In the genomic region with DNA sequence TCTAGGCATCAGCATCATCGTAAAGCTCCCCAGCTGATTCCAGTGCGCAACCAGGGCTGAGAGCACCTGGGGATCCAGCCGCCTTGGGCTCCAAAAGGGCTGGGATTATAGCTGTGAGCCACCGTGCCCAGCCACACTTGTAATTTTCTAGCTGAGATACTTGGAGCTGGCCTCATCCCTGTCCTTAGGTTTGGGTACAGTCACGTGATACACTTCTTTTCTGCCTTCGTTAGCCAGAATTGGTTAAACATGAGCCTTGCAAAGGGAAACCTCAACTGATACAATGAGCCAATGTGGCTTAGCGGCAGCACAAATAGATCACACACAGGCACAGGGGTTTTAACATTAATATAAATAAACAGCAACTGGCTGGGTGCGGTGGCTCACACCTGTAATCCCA, we compare ENCODE assay signal across 37 cellular contexts.
"Had no signal": no experiment of that assay in that cellular context is flagged by ENCODE, and none has a peak within 500 bp of the region (broad histone marks: within the 10 kb centered on the region; RNA-seq: fewer than 3 reads in every experiment).

No MANE protein-coding gene starts in this region.

- H3K27ac Mint-ChIP-seq: activated B cell treated with CpG ODN at 0.5 μM for 24 hours; activated CD4-positive, alpha-beta memory T cell treated with anti-CD3 and anti-CD28 coated beads for 36 hours; activated CD4-positive, alpha-beta T cell treated with anti-CD3 and anti-CD28 coated beads, Interleukin-2, amount 10 ng/mL, durations not matched to agents 24 days and 14 days; activated CD8-positive, alpha-beta T cell treated with anti-CD3 and anti-CD28 coated beads for 36 hours; activated naive CD4-positive, alpha-beta T cell treated with anti-CD3 and anti-CD28 coated beads for 36 hours; activated naive CD4-positive, alpha-beta T cell treated with anti-CD3 and anti-CD28 coated beads, Interleukin-2, amount 50 U/mL, for 72 hours; activated naive CD8-positive, alpha-beta T cell treated with anti-CD3 and anti-CD28 coated beads for 36 hours; activated T-cell treated with anti-CD3 and anti-CD28 coated beads, Interleukin-2, amount 50 U/mL, for 72 hours; activated T-helper 1 cell treated with anti-CD3 and anti-CD28 coated beads, Interleukin-12 subunit alpha, Interleukin-12 subunit beta, Interleukin-2, Interleukin-4 antibody, amounts not matched to agents 30 ng/mL and 10 ng/mL and 1 ng/mL, durations not matched to agents 14 hours and 24 hours and 36 hours; activated T-helper 17 cell treated with anti-CD3 and anti-CD28 coated beads, Interleukin-2, amount 50 U/mL, for 72 hours; T-helper 2 cell treated with Interferon-gamma antibody and Interleukin-4, amounts not matched to agents 5 μg/mL and 100 μg/mL, for 36 hours had no signal

- H3K36me3 Mint-ChIP-seq: activated CD4-positive, alpha-beta memory T cell treated with anti-CD3 and anti-CD28 coated beads for 36 hours; activated naive CD4-positive, alpha-beta T cell treated with anti-CD3 and anti-CD28 coated beads, Interleukin-2, amount 50 U/mL, for 72 hours; activated naive CD8-positive, alpha-beta T cell treated with anti-CD3 and anti-CD28 coated beads for 36 hours had no signal

- H3K4me3 ChIP-seq: adrenal gland, body of pancreas, breast epithelium had no signal

- H3K27me3 ChIP-seq: adrenal gland, body of pancreas, brain microvascular endothelial cell, breast epithelium had no signal

- H3K4me3 Mint-ChIP-seq: activated B cell treated with CpG ODN at 0.5 μM for 24 hours; activated CD4-positive, alpha-beta memory T cell treated with anti-CD3 and anti-CD28 coated beads for 36 hours; activated CD4-positive, alpha-beta T cell treated with anti-CD3 and anti-CD28 coated beads, Interleukin-2, amount 10 ng/mL, durations not matched to agents 24 days and 14 days; activated CD8-positive, alpha-beta T cell treated with anti-CD3 and anti-CD28 coated beads for 36 hours; activated naive CD4-positive, alpha-beta T cell treated with anti-CD3 and anti-CD28 coated beads for 36 hours; activated naive CD8-positive, alpha-beta T cell treated with anti-CD3 and anti-CD28 coated beads for 36 hours; activated T-cell treated with anti-CD3 and anti-CD28 coated beads, Interleukin-2, amount 50 U/mL, for 4 hours; activated T-cell treated with anti-CD3 and anti-CD28 coated beads, Interleukin-2, amount 50 U/mL, for 72 hours; activated T-helper 1 cell treated with anti-CD3 and anti-CD28 coated beads, Interleukin-12 subunit alpha, Interleukin-12 subunit beta, Interleukin-2, Interleukin-4 antibody, amounts not matched to agents 30 ng/mL and 10 ng/mL and 1 ng/mL, durations not matched to agents 14 hours and 24 hours and 36 hours; activated T-helper 17 cell treated with anti-CD3 and anti-CD28 coated beads, Interleukin-2, amount 50 U/mL, for 72 hours; T-helper 1 cell treated with Interleukin-12 subunit alpha and Interleukin-12 subunit beta and Interleukin-4 antibody, amounts not matched to agents 30 μg/mL and 1 μg/mL, for 36 hours; T-helper 2 cell treated with Interferon-gamma antibody and Interleukin-4, amounts not matched to agents 5 μg/mL and 100 μg/mL, for 36 hours had no signal

- H3K9me3 ChIP-seq: adrenal gland, body of pancreas, breast epithelium had no signal

- H3K9me3 Mint-ChIP-seq: activated B cell treated with CpG ODN at 0.5 μM for 24 hours; activated CD4-positive, alpha-beta memory T cell treated with anti-CD3 and anti-CD28 coated beads for 36 hours; activated CD4-positive, alpha-beta T cell treated with anti-CD3 and anti-CD28 coated beads, Interleukin-2, amount 10 ng/mL, durations not matched to agents 24 days and 14 days; activated CD8-positive, alpha-beta T cell treated with anti-CD3 and anti-CD28 coated beads for 36 hours; activated naive CD4-positive, alpha-beta T cell treated with anti-CD3 and anti-CD28 coated beads for 36 hours; activated naive CD4-positive, alpha-beta T cell treated with anti-CD3 and anti-CD28 coated beads, Interleukin-2, amount 50 U/mL, for 72 hours; activated naive CD8-positive, alpha-beta T cell treated with anti-CD3 and anti-CD28 coated beads for 36 hours; activated T-cell treated with anti-CD3 and anti-CD28 coated beads, Interleukin-2, amount 50 U/mL, for 4 hours; activated T-cell treated with anti-CD3 and anti-CD28 coated beads, Interleukin-2, amount 50 U/mL, for 72 hours; activated T-helper 1 cell treated with anti-CD3 and anti-CD28 coated beads, Interleukin-12 subunit alpha, Interleukin-12 subunit beta, Interleukin-2, Interleukin-4 antibody, amounts not matched to agents 30 ng/mL and 10 ng/mL and 1 ng/mL, durations not matched to agents 14 hours and 24 hours and 36 hours; activated T-helper 17 cell treated with anti-CD3 and anti-CD28 coated beads, Interleukin-2, amount 50 U/mL, for 72 hours; T-helper 1 cell treated with Interleukin-12 subunit alpha and Interleukin-12 subunit beta and Interleukin-4 antibody, amounts not matched to agents 30 μg/mL and 1 μg/mL, for 36 hours; T-helper 2 cell treated with Interferon-gamma antibody and Interleukin-4, amounts not matched to agents 5 μg/mL and 100 μg/mL, for 36 hours had no signal

- H3K27me3 Mint-ChIP-seq: activated B cell treated with CpG ODN at 0.5 μM for 24 hours; activated naive CD8-positive, alpha-beta T cell treated with anti-CD3 and anti-CD28 coated beads for 36 hours had no signal

- FAIRE-seq: astrocyte, TTC549 had no signal

- H3K4me1 ChIP-seq: adrenal gland, body of pancreas, breast epithelium had no signal

- H3K36me3 ChIP-seq: adrenal gland, brain microvascular endothelial cell, breast epithelium had no signal

- DNase-seq: activated B cell treated with CpG ODN at 0.5 μM for 24 hours; activated CD4-positive, alpha-beta memory T cell treated with anti-CD3 and anti-CD28 coated beads for 36 hours; activated CD4-positive, alpha-beta T cell treated with anti-CD3 and anti-CD28 coated beads for 4 hours; activated CD4-positive, alpha-beta T cell treated with anti-CD3 and anti-CD28 coated beads, Interleukin-2, amount 10 ng/mL, durations not matched to agents 24 days and 14 days; activated CD4-positive, alpha-beta T cell treated with anti-CD3 and anti-CD28 coated beads, Interleukin-2, amount 50 U/mL, for 1 hour; activated CD4-positive, alpha-beta T cell treated with anti-CD3 and anti-CD28 coated beads, Interleukin-2, amount 50 U/mL, for 4 hours; activated CD4-positive, CD25-positive, alpha-beta regulatory T cell treated with anti-CD3 and anti-CD28 coated beads, Interleukin-2, amount 50 U/mL, for 72 hours; activated CD8-positive, alpha-beta memory T cell treated with anti-CD3 and anti-CD28 coated beads, Interleukin-2, amount 50 U/mL, for 4 hours; activated CD8-positive, alpha-beta T cell treated with anti-CD3 and anti-CD28 coated beads for 36 hours; activated effector memory CD4-positive, alpha-beta T cell treated with anti-CD3 and anti-CD28 coated beads, Interleukin-2, amount 50 U/mL, for 16 hours; activated gamma-delta T cell treated with Interleukin-2 at 50 U/mL for 16 hours; activated naive CD4-positive, alpha-beta T cell; activated naive CD4-positive, alpha-beta T cell treated with anti-CD3 and anti-CD28 coated beads for 36 hours; activated naive CD4-positive, alpha-beta T cell treated with anti-CD3 and anti-CD28 coated beads, Interleukin-2, amount 50 U/mL, for 16 hours; activated naive CD8-positive, alpha-beta T cell treated with anti-CD3 and anti-CD28 coated beads for 36 hours; activated T-cell treated with anti-CD3 and anti-CD28 coated beads for 4 hours; activated T-cell treated with anti-CD3 and anti-CD28 coated beads, Interleukin-2, amount 50 U/mL, for 1 hour; activated T-cell treated with anti-CD3 and anti-CD28 coated beads, Interleukin-2, amount 50 U/mL, for 4 hours; activated T-cell treated with anti-CD3 and anti-CD28 coated beads, Interleukin-2, amount 50 U/mL, for 72 hours; adrenal gland; amniotic stem cell; aorta; body of pancreas; brain microvascular endothelial cell; SW 1271; T-helper 1 cell; T-helper 2 cell; T-helper 9 cell had no signal

- ATAC-seq: activated CD8-positive, alpha-beta T cell treated with anti-CD3 and anti-CD28 coated beads for 36 hours; activated naive CD4-positive, alpha-beta T cell treated with anti-CD3 and anti-CD28 coated beads, Interleukin-2, amount 50 U/mL, for 72 hours; activated T-cell treated with anti-CD3 and anti-CD28 coated beads, Interleukin-2, amount 50 U/mL, for 4 hours; activated T-cell treated with anti-CD3 and anti-CD28 coated beads, Interleukin-2, amount 50 U/mL, for 72 hours; activated T-helper 17 cell treated with anti-CD3 and anti-CD28 coated beads, Interleukin-2, amount 50 U/mL, for 72 hours; body of pancreas had no signal

- H3K27ac ChIP-seq: adrenal gland, body of pancreas, brain microvascular endothelial cell, breast epithelium, VCaP had no signal
